8 cellular contexts compared by ENCODE assay signal in the genomic region with DNA sequence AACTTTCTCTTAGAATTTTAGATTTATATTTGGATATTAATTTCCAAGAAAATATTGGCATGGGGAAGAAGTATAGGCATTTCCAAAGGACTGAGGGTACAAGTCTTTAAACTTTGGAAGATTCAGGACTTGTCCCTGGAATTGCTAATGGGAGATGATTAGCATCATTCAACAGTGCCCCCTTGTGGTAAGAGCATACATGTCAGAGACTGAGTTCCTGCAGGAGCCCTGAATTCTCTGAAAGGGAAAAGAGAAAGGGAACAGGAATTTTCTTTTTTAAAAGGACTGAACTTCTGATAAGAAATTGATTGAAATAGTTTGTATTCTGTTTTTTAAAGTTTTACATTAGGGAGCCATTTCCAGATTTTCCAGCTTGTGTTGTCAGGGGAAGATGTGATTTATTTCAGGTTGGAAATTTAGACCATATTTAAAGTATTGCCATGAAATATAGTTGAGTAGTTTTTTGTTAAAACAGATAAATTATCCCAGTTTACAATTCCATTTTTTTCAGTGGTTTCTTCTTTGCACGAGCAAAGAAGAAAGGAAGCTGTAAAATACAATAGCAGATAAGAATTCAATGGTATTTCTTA. TPM values are rescaled to one million over a fixed set of nuclear protein-coding genes. Genes with fewer than 3 reads are reported as not detected.
A peak's percentile ranks its signal among the peaks of the same experiment; 100 is the strongest.
DNase-seq lines count a peak whose midpoint lies in the region; ATAC-seq and TF ChIP-seq lines count a peak whose summit lies in the region.

No MANE protein-coding gene starts in this region.

- H3K36me3 ChIP-seq in right lobe of liver: no peaks in the 10 kb centered on the region

- TF ChIP-seq POLR2A in right lobe of liver (IDR thresholded peaks at IDR 0.05): no peak

- H3K4me3 Mint-ChIP-seq in type B pancreatic cell: no peak overlapping the region

- intact Hi-C loops in dorsolateral prefrontal cortex (cut with DNase I) (loop anchor here in 1 of 2 donors (5.0 kb wide), 1 partner anchor 215 kb away; no protein-coding TSS in a partner anchor), right lobe of liver (cut with DNase I) (loop anchor here in 1 of 2 donors (10.0 kb wide), 1 partner anchor 227 kb away; no protein-coding TSS in a partner anchor)

- peak; percentile 92 to 97 (median 94) for ATAC-seq in right lobe of liver

- no peaks in the 10 kb centered on the region for H3K4me1 ChIP-seq in right lobe of liver

- H3K4me1 Mint-ChIP-seq in type B pancreatic cell (ENCODE audit: unreplicated experiment): no peaks in the 10 kb centered on the region

- peaks cover 25% of the 10 kb centered on the region for H3K36me3 Mint-ChIP-seq in type B pancreatic cell

- TF ChIP-seq CTCF in dorsolateral prefrontal cortex (IDR thresholded peaks at IDR 0.05 in 54 of 56, conservative IDR thresholded peaks at IDR 0.05 in 2 of 56; ENCODE audit: low read depth in 1 of 56, partially characterized antibody in 56 of 56): peak; percentile 83 to 97 (median 92)
- TF ChIP-seq CTCF in right lobe of liver (IDR thresholded peaks at IDR 0.05): peak; percentile 79 to 92 (median 90)
- TF ChIP-seq CTCF in type B pancreatic cell (conservative IDR thresholded peaks at IDR 0.05): peak; percentile 96

- peak in 2 of 3 donors; percentile 8 to 51 for DNase-seq in stimulated activated CD4-positive, alpha-beta T cell treated with anti-CD3 and anti-CD28 coated beads, Interleukin-12 subunit alpha, Interleukin-12 subunit beta, amount 100 ng/mL, for 48 hours (ENCODE audit: low read depth in 2 of 3, low spot score in 1 of 3)
- no peak for DNase-seq in stimulated activated CD4-positive, alpha-beta T cell treated with anti-CD3 and anti-CD28 coated beads, Interleukin-1b, Interleukin-23, amount 100 ng/mL, for 48 hours
- DNase-seq in NAMALWA (ENCODE audit: low spot score): peak; percentile 61
- DNase-seq in SK-N-DZ (ENCODE audit: low spot score): peak; percentile 78
- peak in 3 of 10 donors; percentile 37 to 67 (median 51) for DNase-seq in dorsolateral prefrontal cortex
- peak in 1 of 3 donors; percentile 65 for DNase-seq in right lobe of liver
- DNase-seq in type B pancreatic cell (ENCODE audit: extremely low spot score, unreplicated experiment): no peak
- no peak for DNase-seq in activated CD4-positive, CD25-positive, alpha-beta regulatory T cell treated with anti-CD3 and anti-CD28 coated beads, Interleukin-2, amount 50 U/mL, for 72 hours

- H3K9me3 ChIP-seq in right lobe of liver: no peaks in the 10 kb centered on the region

- H3K27ac ChIP-seq in dorsolateral prefrontal cortex (no peak overlapping the region), right lobe of liver (no peak overlapping the region)

- no peak overlapping the region for H3K27ac Mint-ChIP-seq in type B pancreatic cell

- H3K4me3 ChIP-seq in dorsolateral prefrontal cortex: no peak overlapping the region
- H3K4me3 ChIP-seq in right lobe of liver: no peak overlapping the region

- WGBS in right lobe of liver (ENCODE audit: insufficient coverage, low coverage, low lambda C conversion rate, missing lambda C conversion rate): 24% methylated on average over 1 of the region's 1 CpG

- H3K9me3 Mint-ChIP-seq in type B pancreatic cell: no peaks in the 10 kb centered on the region

- no peaks in the 10 kb centered on the region for H3K27me3 ChIP-seq in dorsolateral prefrontal cortex
- H3K27me3 ChIP-seq in right lobe of liver: no peaks in the 10 kb centered on the region

- H3K27me3 Mint-ChIP-seq in type B pancreatic cell: no peaks in the 10 kb centered on the region

RNA-seq across cellular contexts. Expression of a gene that starts 44.0 kb away (rescaled TPM):
- polyA plus RNA-seq in SK-N-DZ (2014; cell fraction: cytosol; rRNA removed): not detected in 2 replicates
- 0.30 TPM in 1 of 2 replicates, not detected in the other for polyA plus RNA-seq in SK-N-DZ (2014; cell fraction: nucleus; rRNA removed)
- total RNA-seq in dorsolateral prefrontal cortex (10 to 100 TPM in 1 of 120 experiments, 1 to 10 TPM in 115, under 1 TPM in 4; 0.46 to 10.1 (median 3.3) TPM), right lobe of liver (1 to 10 TPM in 2 of 6 experiments, under 1 TPM in 4; 0.24 to 1.8 (median 0.88) TPM), type B pancreatic cell (ENCODE audit: low replicate concordance) (2.5 and 3.4 TPM in 2 replicates)

RNA-seq across cellular contexts. Expression of a gene that starts 58.4 kb away (rescaled TPM):
- 128 and 131 TPM in 2 replicates for polyA plus RNA-seq in SK-N-DZ (2014; cell fraction: cytosol; rRNA removed)
- 61.6 and 78.8 TPM in 2 replicates for polyA plus RNA-seq in SK-N-DZ (2014; cell fraction: nucleus; rRNA removed)
- total RNA-seq in dorsolateral prefrontal cortex (10 to 100 TPM; 35.5 to 83.3 (median 51.5) TPM), right lobe of liver (10 to 100 TPM; 34.6 to 84.4 (median 41.1) TPM), type B pancreatic cell (ENCODE audit: low replicate concordance) (41.1 and 92.0 TPM in 2 replicates)

Comparison
In these comparisons a context has a peak if more than half of its experiments do, and no peak if none do; other contexts are left out.
1. DNase-seq: peak in stimulated activated CD4-positive, alpha-beta T cell treated with anti-CD3 and anti-CD28 coated beads, Interleukin-12 subunit alpha, Interleukin-12 subunit beta, amount 100 ng/mL, for 48 hours (2 of 3), NAMALWA (single experiment) and SK-N-DZ (single experiment); none in stimulated activated CD4-positive, alpha-beta T cell treated with anti-CD3 and anti-CD28 coated beads, Interleukin-1b, Interleukin-23, amount 100 ng/mL, for 48 hours (single experiment), type B pancreatic cell (single experiment) and activated CD4-positive, CD25-positive, alpha-beta regulatory T cell treated with anti-CD3 and anti-CD28 coated beads, Interleukin-2, amount 50 U/mL, for 72 hours (single experiment).
2. Peak in every context shown above with its lines, with median percentiles within 50 percentile points of each other: CTCF ChIP-seq.